Comparison of ENCODE assay signal across 16 cellular contexts in genomic region chr7:123022576-123022975, GRCh38. TPM values are rescaled to one million over a fixed set of nuclear protein-coding genes. Genes with fewer than 3 reads are reported as not detected.
"Had no signal": no experiment of that assay in that cellular context is flagged by ENCODE, and none has a peak within 500 bp of the region (broad histone marks: within the 10 kb centered on the region; RNA-seq: fewer than 3 reads in every experiment).

No MANE protein-coding gene starts in this region.

- H3K27ac ChIP-seq: tibial artery had no signal

- H3K36me3 ChIP-seq: tibial artery had no signal

- H3K4me1 ChIP-seq: tibial artery had no signal

- H3K4me3 ChIP-seq: tibial artery had no signal

- H3K27me3 ChIP-seq: tibial artery had no signal

- DNase-seq: activated CD4-positive, alpha-beta T cell treated with anti-CD3 and anti-CD28 coated beads, Interleukin-2, amount 50 U/mL, for 4 hours; activated gamma-delta T cell treated with Interleukin-2 at 50 U/mL for 16 hours; amygdala; cortex of kidney; occipital lobe; stimulated activated CD4-positive, alpha-beta T cell treated with anti-CD3 and anti-CD28 coated beads, Interleukin-2, amount 100 ng/mL, for 24 hours; stimulated activated naive CD4-positive, alpha-beta T cell treated with Interleukin-2 at 50 U/mL for 16 hours; tibial artery had no signal

RNA-seq across cellular contexts. Expression of gene TAS2R16, which starts 27.1 kb away (rescaled TPM):
- total RNA-seq: activated CD8-positive, alpha-beta memory T cell treated with anti-CD3 and anti-CD28 coated beads for 36 hours; glomerular endothelial cell; lower leg skin; occipital lobe; posterior vena cava; skeletal muscle tissue; subcutaneous adipose tissue; T-helper 2 cell treated with Interferon-gamma antibody and Interleukin-4, amounts not matched to agents 100 ng/mL and 5 ng/mL, for 36 hours; urinary bladder had no signal
